Comparison of ENCODE assay signal across 17 cellular contexts in the genomic region with DNA sequence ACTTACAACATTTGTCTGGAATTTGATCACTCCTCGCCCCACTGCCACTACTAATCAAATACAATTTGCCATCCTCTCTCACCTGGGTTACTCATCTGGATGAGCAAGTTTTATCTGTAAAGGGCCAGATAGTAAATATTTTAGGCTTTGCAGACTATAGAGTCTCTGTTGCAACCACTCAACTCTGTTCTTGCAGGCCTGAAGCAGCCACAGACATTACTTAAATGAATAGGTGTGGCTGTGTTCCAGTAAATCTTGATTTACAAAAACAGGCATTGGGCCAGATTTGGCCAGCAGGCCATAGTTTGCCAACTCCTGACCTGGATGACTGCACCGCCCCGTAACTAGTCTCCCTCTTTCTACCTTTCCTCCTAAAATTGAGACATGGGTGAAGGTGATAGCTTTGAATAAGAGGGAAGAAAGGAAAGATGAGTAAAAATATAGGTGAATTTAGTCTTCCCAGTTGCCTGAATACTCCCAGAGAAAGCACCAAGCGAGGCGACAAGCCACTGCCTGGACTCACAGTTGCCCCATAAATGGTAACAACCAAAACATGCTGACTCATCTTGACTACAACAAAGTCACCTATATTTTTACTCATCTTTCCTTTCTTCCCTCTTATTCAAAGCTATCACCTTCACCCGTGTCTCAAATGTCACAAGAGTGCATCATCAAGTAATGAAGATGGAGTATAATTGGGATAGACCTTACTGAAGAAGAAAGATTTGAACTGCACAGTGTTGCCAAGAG. TPM values are rescaled to one million over a fixed set of nuclear protein-coding genes. Genes with fewer than 3 reads are reported as not detected.
DNase-seq lines count a peak whose midpoint lies in the region; FAIRE-seq and TF ChIP-seq lines count a peak whose summit lies in the region.
"Had no signal": no experiment of that assay in that cellular context is flagged by ENCODE, and none has a peak within 500 bp of the region (broad histone marks: within the 10 kb centered on the region; RNA-seq: fewer than 3 reads in every experiment).

No MANE protein-coding gene starts in this region.

- TF ChIP-seq EP300 in Ishikawa (IDR thresholded peaks at IDR 0.05; ENCODE audit: borderline replicate concordance): no peak

- no peaks in the 10 kb centered on the region for H3K36me3 ChIP-seq in GM23248 (ENCODE audit: low read depth)
- H3K36me3 ChIP-seq in bronchial epithelial cell (ENCODE audit: control insufficient read depth, insufficient read depth, low read length): no peaks in the 10 kb centered on the region
- no peaks in the 10 kb centered on the region for H3K36me3 ChIP-seq in neural progenitor cell
- H3K36me3 ChIP-seq in OCI-LY7 (ENCODE audit: insufficient read depth, low read length): no peaks in the 10 kb centered on the region
- no peaks in the 10 kb centered on the region for H3K36me3 ChIP-seq in Peyer's patch
- H3K36me3 ChIP-seq: adrenal gland had no signal

- H3F3A ChIP-seq in GM23248 (ENCODE audit: insufficient read depth) (0 out of 2 replicates have a peak, but pooled peaks cover 4% of the 10 kb centered on the region), neural progenitor cell (ENCODE audit: low read depth) (peaks cover 38% of the 10 kb centered on the region)

- TF ChIP-seq POLR2A in Peyer's patch (IDR thresholded peaks at IDR 0.05): no peak

- WGBS in GM23248 (ENCODE audit: low coverage in 1 of 2, low lambda C conversion rate in 2 of 2, missing lambda C conversion rate in 2 of 2), 2 experiments: 79 to 81% methylated on average over 6 of the region's 6 CpGs

- H3K27ac ChIP-seq in GM23248: no peak overlapping the region
- H3K27ac ChIP-seq in neural progenitor cell: no peak overlapping the region
- no peak overlapping the region for H3K27ac ChIP-seq in OCI-LY7 (ENCODE audit: low read depth, low read length, poor library complexity, severe bottlenecking)
- no peak overlapping the region for H3K27ac ChIP-seq in Peyer's patch
- H3K27ac ChIP-seq: adrenal gland had no signal

- peaks cover 4% of the 10 kb centered on the region; the same call in 1 of the 2 replicates for H3K4me1 ChIP-seq in GM23248 (ENCODE audit: insufficient read depth)
- peaks cover 24% of the 10 kb centered on the region for H3K4me1 ChIP-seq in neural progenitor cell
- H3K4me1 ChIP-seq in OCI-LY7 (ENCODE audit: insufficient read depth, low read length, poor library complexity, severe bottlenecking): no peaks in the 10 kb centered on the region
- H3K4me1 ChIP-seq in Peyer's patch: no peaks in the 10 kb centered on the region
- H3K4me1 ChIP-seq: adrenal gland had no signal

- no peak overlapping the region for H3K4me3 ChIP-seq in GM23248
- H3K4me3 ChIP-seq in bronchial epithelial cell (ENCODE audit: low read depth, low read length): no peak overlapping the region
- no peak overlapping the region for H3K4me3 ChIP-seq in neural progenitor cell
- H3K4me3 ChIP-seq in OCI-LY7 (ENCODE audit: low read depth, low read length, poor library complexity, severe bottlenecking): no peak overlapping the region
- H3K4me3 ChIP-seq in Peyer's patch: no peak overlapping the region
- H3K4me3 ChIP-seq: adrenal gland, mucosa of descending colon had no signal

- H2AFZ ChIP-seq in GM23248 (peak overlapping the region; percentile 21; the same call in 1 of the 2 replicates), neural progenitor cell (replicated peaks) (peak overlapping the region; percentile 48), OCI-LY7 (ENCODE audit: low read length) (no peak overlapping the region)

- POLR2A ChIA-PET in OCI-LY7 (lab: Charles Lee): no interaction called here

- FAIRE-seq in bronchial epithelial cell (lab: Jason Lieb, UNC): peak; percentile 28

- peaks cover 12% of the 10 kb centered on the region for H3K4me1 Mint-ChIP-seq in neural progenitor cell
- H3K4me1 Mint-ChIP-seq: activated T-helper 17 cell treated with anti-CD3 and anti-CD28 coated beads, Interleukin-2, amount 50 U/mL, for 72 hours had no signal

- no peaks in the 10 kb centered on the region for H3K36me3 Mint-ChIP-seq in neural progenitor cell

- H3K27ac Mint-ChIP-seq in neural progenitor cell: no peak overlapping the region
- H3K27ac Mint-ChIP-seq: activated T-helper 17 cell treated with anti-CD3 and anti-CD28 coated beads, Interleukin-2, amount 50 U/mL, for 72 hours had no signal

- TF ChIP-seq CTCF in bronchial epithelial cell (IDR thresholded peaks at IDR 0.05; ENCODE audit: insufficient read depth, low read length, severe bottlenecking) (no peak), neural progenitor cell (IDR thresholded peaks at IDR 0.05) (no peak), OCI-LY7 (conservative IDR thresholded peaks at IDR 0.05; ENCODE audit: low read length) (no peak), Peyer's patch (IDR thresholded peaks at IDR 0.05) (no peak)

- no TSS peak for BruUV-seq in OCI-LY7 (replicated peaks; lab: Mats Ljungman, UMichigan)

- H3K9me3 ChIP-seq in GM23248 (ENCODE audit: low read depth) (no peaks in the 10 kb centered on the region), neural progenitor cell (ENCODE audit: low read depth) (no peaks in the 10 kb centered on the region), OCI-LY7 (ENCODE audit: low read length) (no peaks in the 10 kb centered on the region), Peyer's patch (no peaks in the 10 kb centered on the region)
- H3K9me3 ChIP-seq: adrenal gland, mucosa of descending colon had no signal

- intact Hi-C loops in OCI-LY7 (cut with micrococcal nuclease; ENCODE audit: unreplicated experiment): no loop called here

- H3K4me3 Mint-ChIP-seq in neural progenitor cell: no peak overlapping the region
- H3K4me3 Mint-ChIP-seq: activated T-helper 17 cell treated with anti-CD3 and anti-CD28 coated beads, Interleukin-2, amount 50 U/mL, for 72 hours had no signal

- CTCF ChIA-PET in OCI-LY7 (lab: Charles Lee; ENCODE audit: unreplicated experiment): no interaction called here

- H3K79me2 ChIP-seq in GM23248 (ENCODE audit: insufficient read depth) (no peaks in the 10 kb centered on the region), neural progenitor cell (ENCODE audit: low read depth) (no peaks in the 10 kb centered on the region), OCI-LY7 (ENCODE audit: insufficient read depth, low read depth, low read length) (no peaks in the 10 kb centered on the region)

- in situ Hi-C loops in GM23248 (cut with MboI): no loop called here

- no peaks in the 10 kb centered on the region for H3K27me3 Mint-ChIP-seq in neural progenitor cell (ENCODE audit: insufficient read depth, low read depth)

- TF ChIP-seq RAD21 in Ishikawa (IDR thresholded peaks at IDR 0.05; ENCODE audit: low read depth): no peak

- DNase-seq in GM23248 (no peak), bronchial epithelial cell (ENCODE audit: low read depth) (peak; percentile 86), neural progenitor cell (ENCODE audit: low spot score) (no peak), T-helper 9 cell (no peak), OCI-LY7 (ENCODE audit: low spot score) (no peak), Peyer's patch (no peak)
- no peak for DNase-seq in activated CD4-positive, alpha-beta T cell treated with anti-CD3 and anti-CD28 coated beads for 4 hours
- DNase-seq: activated CD4-positive, CD25-positive, alpha-beta regulatory T cell; adrenal gland; effector memory CD4-positive, alpha-beta T cell; left colon; mucosa of descending colon; NCI-H1092; SIG-M5; stimulated activated CD4-positive, alpha-beta T cell treated with anti-CD3 and anti-CD28 coated beads, Interleukin-2, amount 100 ng/mL, for 24 hours had no signal

- no peak overlapping the region for H3K4me2 ChIP-seq in GM23248 (ENCODE audit: unreplicated experiment)
- H3K4me2 ChIP-seq in neural progenitor cell: peak overlapping the region; percentile 46
- no peak overlapping the region for H3K4me2 ChIP-seq in OCI-LY7 (ENCODE audit: low read length)

- H4K20me1 ChIP-seq in GM23248 (ENCODE audit: insufficient read depth) (no peaks in the 10 kb centered on the region), neural progenitor cell (ENCODE audit: low read depth) (no peaks in the 10 kb centered on the region), OCI-LY7 (ENCODE audit: insufficient read depth, low read length) (no peaks in the 10 kb centered on the region)

- no peak overlapping the region for H3K9ac ChIP-seq in GM23248
- no peak overlapping the region for H3K9ac ChIP-seq in neural progenitor cell

- H3K27me3 ChIP-seq in GM23248 (replicated peaks; ENCODE audit: insufficient read depth): no peaks in the 10 kb centered on the region
- no peaks in the 10 kb centered on the region for H3K27me3 ChIP-seq in bronchial epithelial cell (ENCODE audit: control insufficient read depth, insufficient read depth, low read length)
- H3K27me3 ChIP-seq in neural progenitor cell: no peaks in the 10 kb centered on the region
- no peaks in the 10 kb centered on the region for H3K27me3 ChIP-seq in Peyer's patch
- H3K27me3 ChIP-seq: adrenal gland had no signal

- no peaks in the 10 kb centered on the region for H3K9me2 ChIP-seq in GM23248 (ENCODE audit: insufficient read depth)
- no peaks in the 10 kb centered on the region for H3K9me2 ChIP-seq in OCI-LY7 (ENCODE audit: insufficient read depth, low read length)

- peaks cover 2% of the 10 kb centered on the region for H3K9me3 Mint-ChIP-seq in neural progenitor cell
- H3K9me3 Mint-ChIP-seq: activated T-helper 17 cell treated with anti-CD3 and anti-CD28 coated beads, Interleukin-2, amount 50 U/mL, for 72 hours had no signal

TF ChIP-seq in Ishikawa, 13 proteins besides CTCF, POLR2A, EP300 and RAD21 (continues in another document):
- TF ChIP-seq CREB1 (IDR thresholded peaks at IDR 0.05; ENCODE audit: low read depth): no peak
- peak; percentile 75 for TF ChIP-seq NFIC (IDR thresholded peaks at IDR 0.05)
- TF ChIP-seq, protein P1, sequence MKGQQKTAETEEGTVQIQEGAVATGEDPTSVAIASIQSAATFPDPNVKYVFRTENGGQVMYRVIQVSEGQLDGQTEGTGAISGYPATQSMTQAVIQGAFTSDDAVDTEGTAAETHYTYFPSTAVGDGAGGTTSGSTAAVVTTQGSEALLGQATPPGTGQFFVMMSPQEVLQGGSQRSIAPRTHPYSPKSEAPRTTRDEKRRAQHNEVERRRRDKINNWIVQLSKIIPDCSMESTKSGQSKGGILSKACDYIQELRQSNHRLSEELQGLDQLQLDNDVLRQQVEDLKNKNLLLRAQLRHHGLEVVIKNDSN (IDR thresholded peaks at IDR 0.05): no peak

RNA-seq across cellular contexts. Expression of a gene that starts 32.5 kb away (rescaled TPM):
- total RNA-seq in GM23248 (2014; rRNA removed; shearing (Covaris generic)): 57.7 and 89.2 TPM in 2 replicates
- 66.8 and 66.9 TPM in 2 replicates for polyA plus RNA-seq in GM23248 (2016; fragmentation: Nextera tagmentation; extraction: Ambion mirVana)
- total RNA-seq in bronchial epithelial cell (35.1 and 58.7 TPM in 2 replicates), neural progenitor cell (ENCODE audit: low replicate concordance) (72.8 and 110 TPM in 2 replicates), OCI-LY7 (2022) (38.6 and 41.1 TPM in 2 replicates), Peyer's patch (10 to 100 TPM; 10.6 to 17.3 (median 11.5) TPM)
- total RNA-seq in OCI-LY7 (2014; rRNA removed; shearing (Covaris generic)): 16.7 and 18.0 TPM in 2 replicates

RNA-seq across cellular contexts. Expression of a gene that starts 33.4 kb away (rescaled TPM):
- 46.7 and 49.7 TPM in 2 replicates for total RNA-seq in GM23248 (2014; rRNA removed; shearing (Covaris generic))
- 40.3 and 43.3 TPM in 2 replicates for polyA plus RNA-seq in GM23248 (2016; fragmentation: Nextera tagmentation; extraction: Ambion mirVana)
- total RNA-seq in bronchial epithelial cell (27.4 and 40.6 TPM in 2 replicates), neural progenitor cell (ENCODE audit: low replicate concordance) (63.7 and 105 TPM in 2 replicates), OCI-LY7 (2022) (39.5 and 42.6 TPM in 2 replicates), Peyer's patch (10 to 100 TPM; 52.6 to 74.3 (median 58.9) TPM)
- total RNA-seq in OCI-LY7 (2014; rRNA removed; shearing (Covaris generic)): 25.7 and 32.5 TPM in 2 replicates
